1 cellular context compared by ENCODE assay signal in the genomic region with DNA sequence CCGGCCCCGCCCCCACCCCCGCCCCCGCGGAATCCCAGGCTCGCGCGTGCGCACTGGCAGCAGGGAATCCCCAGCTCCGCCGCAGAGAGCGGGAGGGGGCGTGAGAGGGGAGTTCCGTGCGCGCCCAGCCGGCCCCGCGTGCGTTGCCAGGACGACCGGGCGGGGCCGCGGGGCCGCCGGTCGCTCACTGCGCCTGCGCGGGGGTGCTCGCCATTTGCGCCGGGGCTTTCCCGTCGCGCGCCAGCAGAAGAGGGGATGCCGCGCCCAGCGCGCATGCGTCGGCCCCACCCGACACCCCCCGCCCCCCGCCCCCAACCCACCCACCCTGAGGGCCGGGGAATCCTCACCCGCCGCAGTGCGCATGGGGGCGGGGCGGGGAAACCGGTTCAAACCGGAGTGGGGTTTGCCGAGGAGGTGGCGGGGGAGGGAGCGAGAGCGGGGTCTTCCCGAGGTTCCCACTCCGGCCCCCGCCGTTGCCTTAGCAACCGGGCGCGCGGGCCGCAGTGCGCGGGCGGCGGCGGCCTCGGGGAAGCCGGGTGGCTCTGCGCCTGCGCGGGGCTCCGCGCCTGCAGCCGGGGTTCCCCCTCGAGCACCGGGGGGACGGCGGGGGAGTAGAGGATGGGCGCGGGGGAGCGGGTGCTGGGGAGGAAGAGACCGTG.
TF ChIP-seq lines count a peak whose summit lies in the region.

No MANE protein-coding gene starts in this region.

TF ChIP-seq in HepG2, 621 proteins besides CTCF, POLR2A, EP300 and RAD21 (continues in another document):
- TF ChIP-seq KDM3A (CRISPR knock-in tag; IDR thresholded peaks at IDR 0.05; ENCODE audit: low read depth) (no peak), GPBP1L1 (CRISPR knock-in tag; IDR thresholded peaks at IDR 0.05) (no peak), MXD4 (CRISPR knock-in tag; IDR thresholded peaks at IDR 0.05) (0 out of 2 replicates have a peak, but pooled peaks have one; percentile 26), E2F1 (CRISPR knock-in tag; IDR thresholded peaks at IDR 0.05) (0 out of 2 replicates have a peak, but pooled peaks have one; percentile 13), U2AF2 (IDR thresholded peaks at IDR 0.05; ENCODE audit: low read depth, low read length) (peak; percentile 65; the same call in 1 of the 2 replicates), CSRNP1 (CRISPR knock-in tag; IDR thresholded peaks at IDR 0.05) (no peak), HOXA5 (CRISPR knock-in tag; IDR thresholded peaks at IDR 0.05) (no peak), TFDP1 (CRISPR knock-in tag; IDR thresholded peaks at IDR 0.05; ENCODE audit: borderline replicate concordance) (peak; percentile 49; the same call in 1 of the 2 replicates), NCOA1 (CRISPR knock-in tag; IDR thresholded peaks at IDR 0.05) (no peak), CREB3 (CRISPR knock-in tag; IDR thresholded peaks at IDR 0.05) (no peak), ARID4A (CRISPR knock-in tag; IDR thresholded peaks at IDR 0.05; ENCODE audit: borderline replicate concordance) (peak; percentile 71; the same call in 1 of the 2 replicates), RFX3 (CRISPR knock-in tag; IDR thresholded peaks at IDR 0.05) (peak; percentile 69), ZBTB34 (CRISPR knock-in tag; IDR thresholded peaks at IDR 0.05) (no peak), MXI1 (IDR thresholded peaks at IDR 0.05; ENCODE audit: borderline replicate concordance, low read depth, low read length) (peak; percentile 94; the same call in 2 of the 3 replicates), ZNF646 (CRISPR knock-in tag; IDR thresholded peaks at IDR 0.05) (no peak), ZNF549 (CRISPR knock-in tag; IDR thresholded peaks at IDR 0.05) (no peak), SAP130 (CRISPR knock-in tag; IDR thresholded peaks at IDR 0.05; ENCODE audit: low read depth) (peak; percentile 88)
- TF ChIP-seq, protein P1, sequence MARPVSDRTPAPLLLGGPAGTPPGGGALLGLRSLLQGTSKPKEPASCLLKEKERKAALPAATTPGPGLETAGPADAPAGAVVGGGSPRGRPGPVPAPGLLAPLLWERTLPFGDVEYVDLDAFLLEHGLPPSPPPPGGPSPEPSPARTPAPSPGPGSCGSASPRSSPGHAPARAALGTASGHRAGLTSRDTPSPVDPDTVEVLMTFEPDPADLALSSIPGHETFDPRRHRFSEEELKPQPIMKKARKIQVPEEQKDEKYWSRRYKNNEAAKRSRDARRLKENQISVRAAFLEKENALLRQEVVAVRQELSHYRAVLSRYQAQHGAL (CRISPR knock-in tag; IDR thresholded peaks at IDR 0.05; ENCODE audit: not compliant biosample characterization): no peak
- TF ChIP-seq, protein P2, sequence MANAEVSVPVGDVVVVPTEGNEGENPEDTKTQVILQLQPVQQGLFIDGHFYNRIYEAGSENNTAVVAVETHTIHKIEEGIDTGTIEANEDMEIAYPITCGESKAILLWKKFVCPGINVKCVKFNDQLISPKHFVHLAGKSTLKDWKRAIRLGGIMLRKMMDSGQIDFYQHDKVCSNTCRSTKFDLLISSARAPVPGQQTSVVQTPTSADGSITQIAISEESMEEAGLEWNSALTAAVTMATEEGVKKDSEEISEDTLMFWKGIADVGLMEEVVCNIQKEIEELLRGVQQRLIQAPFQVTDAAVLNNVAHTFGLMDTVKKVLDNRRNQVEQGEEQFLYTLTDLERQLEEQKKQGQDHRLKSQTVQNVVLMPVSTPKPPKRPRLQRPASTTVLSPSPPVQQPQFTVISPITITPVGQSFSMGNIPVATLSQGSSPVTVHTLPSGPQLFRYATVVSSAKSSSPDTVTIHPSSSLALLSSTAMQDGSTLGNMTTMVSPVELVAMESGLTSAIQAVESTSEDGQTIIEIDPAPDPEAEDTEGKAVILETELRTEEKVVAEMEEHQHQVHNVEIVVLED (CRISPR knock-in tag; IDR thresholded peaks at IDR 0.05; ENCODE audit: borderline replicate concordance): peak; percentile 24; the same call in 1 of the 2 replicates
- TF ChIP-seq, protein P3, sequence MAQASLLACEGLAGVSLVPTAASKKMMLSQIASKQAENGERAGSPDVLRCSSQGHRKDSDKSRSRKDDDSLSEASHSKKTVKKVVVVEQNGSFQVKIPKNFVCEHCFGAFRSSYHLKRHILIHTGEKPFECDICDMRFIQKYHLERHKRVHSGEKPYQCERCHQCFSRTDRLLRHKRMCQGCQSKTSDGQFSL (CRISPR knock-in tag; IDR thresholded peaks at IDR 0.05): no peak
- TF ChIP-seq, protein P4, sequence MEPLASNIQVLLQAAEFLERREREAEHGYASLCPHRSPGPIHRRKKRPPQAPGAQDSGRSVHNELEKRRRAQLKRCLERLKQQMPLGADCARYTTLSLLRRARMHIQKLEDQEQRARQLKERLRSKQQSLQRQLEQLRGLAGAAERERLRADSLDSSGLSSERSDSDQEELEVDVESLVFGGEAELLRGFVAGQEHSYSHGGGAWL (CRISPR knock-in tag; IDR thresholded peaks at IDR 0.05): no peak
